In genomic region chr21:20646431-20646830, GRCh38 we compare ENCODE assay signal across 22 cellular contexts.
DNase-seq lines count a peak whose midpoint lies in the region; ATAC-seq, FAIRE-seq and TF ChIP-seq lines count a peak whose summit lies in the region.
"Had no signal": no experiment of that assay in that cellular context is flagged by ENCODE, and none has a peak within 500 bp of the region (broad histone marks: within the 10 kb centered on the region; RNA-seq: fewer than 3 reads in every experiment).

No MANE protein-coding gene starts in this region.

- H4K20me1 ChIP-seq in astrocyte (ENCODE audit: insufficient read depth, low read length), result no peaks in the 10 kb centered on the region
- H4K20me1 ChIP-seq: BLaER1 had no signal

- H3K4me1 Mint-ChIP-seq in activated naive CD8-positive, alpha-beta T cell treated with anti-CD3 and anti-CD28 coated beads, Interleukin-2, amount 50 U/mL, for 24 hours, result no peaks in the 10 kb centered on the region
- no peaks in the 10 kb centered on the region for H3K4me1 Mint-ChIP-seq in activated naive CD8-positive, alpha-beta T cell treated with anti-CD3 and anti-CD28 coated beads for 36 hours
- peaks cover 8% of the 10 kb centered on the region for H3K4me1 Mint-ChIP-seq in astrocyte (ENCODE audit: low read depth, unreplicated experiment)
- H3K4me1 Mint-ChIP-seq: B cell; CD4-positive, CD25-positive, alpha-beta regulatory T cell had no signal

- no peak overlapping the region for H3K4me2 ChIP-seq in astrocyte (ENCODE audit: low read length)
- H3K4me2 ChIP-seq: BLaER1 had no signal

- no peak for FAIRE-seq in astrocyte (lab: Jason Lieb, UNC)
- FAIRE-seq in kidney (lab: Jason Lieb, UNC), result no peak
- FAIRE-seq: G401.6, GM12892, GM19239 had no signal

- no peak for TF ChIP-seq CTCF in astrocyte (IDR thresholded peaks at IDR 0.05; ENCODE audit: insufficient read depth, low read depth, low read length)
- no peak for TF ChIP-seq CTCF in kidney (IDR thresholded peaks at IDR 0.05; ENCODE audit: borderline replicate concordance, extremely low read depth, insufficient read depth)
- no peak for TF ChIP-seq CTCF in upper lobe of right lung (IDR thresholded peaks at IDR 0.05)
- no peak for TF ChIP-seq CTCF in GM13977 (IDR thresholded peaks at IDR 0.05; ENCODE audit: extremely low read depth, insufficient read depth, missing control alignments)

- H3K36me3 ChIP-seq in astrocyte (ENCODE audit: insufficient read depth, low read length) (no peaks in the 10 kb centered on the region), kidney (ENCODE audit: control insufficient read depth in 1 of 2, insufficient read depth in 2 of 2, low read length in 2 of 2) (no peaks in the 10 kb centered on the region), upper lobe of right lung (no peaks in the 10 kb centered on the region)
- H3K36me3 ChIP-seq: BLaER1 had no signal

- H3K27me3 ChIP-seq in astrocyte (ENCODE audit: insufficient read depth, low read length), result no peaks in the 10 kb centered on the region
- no peaks in the 10 kb centered on the region for H3K27me3 ChIP-seq in upper lobe of right lung
- H3K27me3 ChIP-seq: BLaER1 had no signal

- in situ Hi-C loops in GM13977 (cut with MboI; ENCODE audit: low pct_unique_long_range_greater_than_20kb, low sequenced_read_pairs, unreplicated experiment), result no loop called here

- intact Hi-C loops in kidney (cut with DNase I), result no loop called here
- intact Hi-C loops in upper lobe of right lung (cut with DNase I), result no loop called here

- H3K36me3 Mint-ChIP-seq in activated naive CD8-positive, alpha-beta T cell treated with anti-CD3 and anti-CD28 coated beads, Interleukin-2, amount 50 U/mL, for 24 hours (ENCODE audit: low read depth), result no peaks in the 10 kb centered on the region
- no peaks in the 10 kb centered on the region for H3K36me3 Mint-ChIP-seq in activated naive CD8-positive, alpha-beta T cell treated with anti-CD3 and anti-CD28 coated beads for 36 hours
- H3K36me3 Mint-ChIP-seq in astrocyte (ENCODE audit: low read depth, unreplicated experiment), result no peaks in the 10 kb centered on the region
- H3K36me3 Mint-ChIP-seq: CD4-positive, CD25-positive, alpha-beta regulatory T cell; CD8-positive, alpha-beta T cell had no signal

- no peaks in the 10 kb centered on the region for H3K27me3 Mint-ChIP-seq in activated naive CD8-positive, alpha-beta T cell treated with anti-CD3 and anti-CD28 coated beads, Interleukin-2, amount 50 U/mL, for 24 hours
- no peaks in the 10 kb centered on the region for H3K27me3 Mint-ChIP-seq in activated naive CD8-positive, alpha-beta T cell treated with anti-CD3 and anti-CD28 coated beads for 36 hours
- H3K27me3 Mint-ChIP-seq in astrocyte (ENCODE audit: low read depth, unreplicated experiment), result no peaks in the 10 kb centered on the region
- H3K27me3 Mint-ChIP-seq: B cell; CD4-positive, CD25-positive, alpha-beta regulatory T cell had no signal

- DNase-seq in activated naive CD8-positive, alpha-beta T cell treated with anti-CD3 and anti-CD28 coated beads, Interleukin-2, amount 50 U/mL, for 24 hours, result no peak
- no peak for DNase-seq in activated naive CD8-positive, alpha-beta T cell treated with anti-CD3 and anti-CD28 coated beads for 36 hours
- DNase-seq in astrocyte (ENCODE audit: low read depth), result no peak
- DNase-seq in kidney, result peak; percentile 57
- no peak for DNase-seq in upper lobe of right lung
- no peak for DNase-seq in hypothalamus (lab: John Stamatoyannopoulos, UW)
- DNase-seq in GM13977 (ENCODE audit: low spot score), result no peak
- DNase-seq: Caco-2; CD4-positive, CD25-positive, alpha-beta regulatory T cell; CD8-positive, alpha-beta T cell; DMS153; DND-41; GM23248; H9 had no signal

- no peak overlapping the region for H3K4me3 Mint-ChIP-seq in activated naive CD8-positive, alpha-beta T cell treated with anti-CD3 and anti-CD28 coated beads, Interleukin-2, amount 50 U/mL, for 24 hours
- no peak overlapping the region for H3K4me3 Mint-ChIP-seq in activated naive CD8-positive, alpha-beta T cell treated with anti-CD3 and anti-CD28 coated beads for 36 hours
- no peak overlapping the region for H3K4me3 Mint-ChIP-seq in astrocyte (ENCODE audit: unreplicated experiment)
- H3K4me3 Mint-ChIP-seq: B cell; CD4-positive, CD25-positive, alpha-beta regulatory T cell; CD8-positive, alpha-beta T cell; H9 had no signal

- H3K4me1 ChIP-seq in astrocyte (ENCODE audit: insufficient read depth, low read length) (no peaks in the 10 kb centered on the region), kidney (ENCODE audit: control insufficient read depth in 1 of 2, insufficient read depth in 1 of 2, low read depth in 1 of 2, low read length in 2 of 2) (no peaks in the 10 kb centered on the region), upper lobe of right lung (no peaks in the 10 kb centered on the region)
- H3K4me1 ChIP-seq: BLaER1, Caco-2 had no signal

- H3K27ac ChIP-seq in astrocyte (ENCODE audit: low read depth, low read length), result no peak overlapping the region
- H3K27ac ChIP-seq in kidney (ENCODE audit: low read depth in 2 of 2, low read length in 2 of 2), result no peak overlapping the region
- H3K27ac ChIP-seq in upper lobe of right lung, result no peak overlapping the region
- H3K27ac ChIP-seq: 22Rv1, BLaER1, C4-2B, GM23248 had no signal

- no peak overlapping the region for H2AFZ ChIP-seq in astrocyte (ENCODE audit: low read depth, low read length)
- H2AFZ ChIP-seq: GM23248 had no signal

- peaks cover 8% of the 10 kb centered on the region for H3K9me3 Mint-ChIP-seq in activated naive CD8-positive, alpha-beta T cell treated with anti-CD3 and anti-CD28 coated beads, Interleukin-2, amount 50 U/mL, for 24 hours
- peaks cover 16% of the 10 kb centered on the region for H3K9me3 Mint-ChIP-seq in activated naive CD8-positive, alpha-beta T cell treated with anti-CD3 and anti-CD28 coated beads for 36 hours
- H3K9me3 Mint-ChIP-seq in astrocyte (ENCODE audit: unreplicated experiment), result peaks cover 3% of the 10 kb centered on the region

- no peak overlapping the region for H3K27ac Mint-ChIP-seq in activated naive CD8-positive, alpha-beta T cell treated with anti-CD3 and anti-CD28 coated beads, Interleukin-2, amount 50 U/mL, for 24 hours
- H3K27ac Mint-ChIP-seq in activated naive CD8-positive, alpha-beta T cell treated with anti-CD3 and anti-CD28 coated beads for 36 hours, result no peak overlapping the region
- H3K27ac Mint-ChIP-seq in astrocyte (ENCODE audit: unreplicated experiment), result peak overlapping the region; percentile 34
- H3K27ac Mint-ChIP-seq: B cell; CD4-positive, CD25-positive, alpha-beta regulatory T cell; CD8-positive, alpha-beta T cell; H9 had no signal

- H3K79me2 ChIP-seq in astrocyte (ENCODE audit: insufficient read depth, low read length), result no peaks in the 10 kb centered on the region

- H3K4me3 ChIP-seq in astrocyte (ENCODE audit: insufficient read depth, low read depth, low read length) (no peak overlapping the region), kidney (ENCODE audit: low read length in 2 of 2) (no peak overlapping the region), upper lobe of right lung (no peak overlapping the region)
- H3K4me3 ChIP-seq: BLaER1, GM23248 had no signal

- peaks cover 6% of the 10 kb centered on the region for H3K9me3 ChIP-seq in astrocyte (ENCODE audit: insufficient read depth, low read depth, low read length)
- H3K9me3 ChIP-seq in kidney (ENCODE audit: control insufficient read depth in 1 of 2, low read length in 2 of 2), result no peaks in the 10 kb centered on the region
- H3K9me3 ChIP-seq in upper lobe of right lung, result no peaks in the 10 kb centered on the region
- H3K9me3 ChIP-seq: Caco-2 had no signal

- ATAC-seq in activated naive CD8-positive, alpha-beta T cell treated with anti-CD3 and anti-CD28 coated beads, Interleukin-2, amount 50 U/mL, for 24 hours, result peak; percentile 20
- peak; percentile 10 for ATAC-seq in upper lobe of right lung
- ATAC-seq: CD8-positive, alpha-beta T cell; HCT116 had no signal

- no peak overlapping the region for H3K9ac ChIP-seq in astrocyte (ENCODE audit: low read length)
- no peak overlapping the region for H3K9ac ChIP-seq in kidney (ENCODE audit: low read length in 2 of 2)
- H3K9ac ChIP-seq: BLaER1, GM23248 had no signal
